8 cellular contexts compared by ENCODE assay signal in the genomic region with DNA sequence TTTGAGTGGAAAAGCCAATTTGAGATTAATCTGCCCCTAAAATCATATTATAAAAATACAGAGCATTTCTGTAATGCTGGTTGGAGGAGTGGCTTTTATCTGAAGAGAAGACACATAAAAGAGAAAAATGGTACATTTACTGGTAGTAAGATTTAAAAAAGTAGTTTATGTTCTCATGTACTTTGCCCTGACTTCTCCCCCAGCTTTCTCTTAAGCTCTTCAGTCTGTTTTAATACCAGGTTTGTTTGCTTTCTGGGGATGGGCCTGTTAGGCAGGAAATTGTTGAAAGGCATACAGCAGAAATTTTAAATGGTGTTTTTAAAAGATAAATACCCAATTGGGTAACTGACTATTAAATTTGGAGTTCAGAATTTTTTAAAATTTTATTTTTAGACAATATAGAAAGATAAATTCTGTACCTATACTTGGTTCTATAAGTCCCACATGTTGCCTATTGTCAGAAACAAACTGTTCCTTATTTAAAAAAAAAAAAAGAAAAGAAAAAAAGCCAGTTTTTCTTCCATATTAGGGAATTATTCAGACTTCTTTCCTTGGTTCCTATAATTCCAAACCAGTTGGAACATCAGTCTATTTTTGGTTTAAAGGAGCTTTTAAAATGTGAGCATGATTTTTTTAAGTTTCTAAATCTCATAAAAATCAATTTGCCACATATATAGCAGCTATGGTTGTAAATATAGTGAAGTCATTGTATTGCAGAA.
DNase-seq lines count a peak whose midpoint lies in the region; ATAC-seq, FAIRE-seq and TF ChIP-seq lines count a peak whose summit lies in the region.

No MANE protein-coding gene starts in this region.

- H3K4me1 Mint-ChIP-seq in Caco-2 (ENCODE audit: low read depth, unreplicated experiment) (peaks cover 93% of the 10 kb centered on the region), nephron (peaks cover 85% of the 10 kb centered on the region)

- DNase-seq in Caco-2 (peak in 1 of 2 experiments; percentile 76), GM12878 (ENCODE audit: low read depth, low spot score) (no peak), A172 (ENCODE audit: low spot score) (no peak), urothelium cell line (ENCODE audit: low spot score) (no peak), GM10248 (ENCODE audit: extremely low spot score) (no peak)

- H3K27me3 ChIP-seq in Caco-2 (replicated peaks; ENCODE audit: control insufficient read depth, insufficient read depth, low read length) (no peaks in the 10 kb centered on the region), GM12878 (replicated peaks in 1 of 2; ENCODE audit: control insufficient read depth in 2 of 2, insufficient read depth in 2 of 2, low read length in 1 of 2) (no peaks in the 10 kb centered on the region)

- no peaks in the 10 kb centered on the region for H4K20me1 ChIP-seq in GM12878 (ENCODE audit: control insufficient read depth, insufficient read depth)

- H3K4me3 ChIP-seq in Caco-2 (ENCODE audit: low read depth, low read length) (no peak overlapping the region), GM12878 (no peak overlapping the region)

- intact Hi-C loops in Caco-2 (cut with micrococcal nuclease; ENCODE audit: unreplicated experiment) (loop anchor here (1.0 to 5.0 kb wide), 10 partner anchors 11 to 291 kb away; no protein-coding TSS in a partner anchor), GM12878 (cut with micrococcal nuclease; ENCODE audit: unreplicated experiment) (loop anchor here (1.0 to 10.0 kb wide), 4 partner anchors 135 to 283 kb away; no protein-coding TSS in a partner anchor)

- H3K4me3 Mint-ChIP-seq in Caco-2 (ENCODE audit: unreplicated experiment) (peak overlapping the region; percentile 61), nephron (peak overlapping the region in 2 of 3 experiments; percentile 19 to 27)

- no peak for TF ChIP-seq RAD21 in GM12878 (IDR thresholded peaks at IDR 0.05; ENCODE audit: insufficient read depth, low read depth, low read length)

- TF ChIP-seq POLR2A in GM12878 (IDR thresholded peaks at IDR 0.05; ENCODE audit: low read depth, low read length), result no peak

- no peak overlapping the region for H3K4me2 ChIP-seq in GM12878 (ENCODE audit: control insufficient read depth, insufficient read depth)

- H3K27me3 Mint-ChIP-seq in Caco-2 (ENCODE audit: insufficient read depth, unreplicated experiment) (no peaks in the 10 kb centered on the region), nephron (ENCODE audit: low read depth) (no peaks in the 10 kb centered on the region)

- TF ChIP-seq CTCF in Caco-2 (IDR thresholded peaks at IDR 0.05; ENCODE audit: insufficient read depth in 1 of 2, low read depth in 1 of 2, low read length in 1 of 2, severe bottlenecking in 1 of 2, unreplicated experiment in 1 of 2) (no peak), GM12878 (IDR thresholded peaks at IDR 0.05 in 2 of 3, conservative IDR thresholded peaks at IDR 0.05 in 1 of 3; ENCODE audit: control insufficient read depth in 2 of 3, extremely low read depth in 1 of 3, insufficient read depth in 1 of 3, low read depth in 3 of 3, low read length in 3 of 3) (no peak), nephron (IDR thresholded peaks at IDR 0.05; ENCODE audit: unreplicated experiment in 3 of 3) (no peak), GM10248 (IDR thresholded peaks at IDR 0.05; ENCODE audit: control extremely low read depth, extremely low read depth, low read depth, missing control alignments) (no peak)

- H3K27ac ChIP-seq in KOPT-K1 (ENCODE audit: low read depth, low read length, poor library complexity, severe bottlenecking) (peak overlapping the region; percentile 69), GM12878 (ENCODE audit: control insufficient read depth, insufficient read depth) (peak overlapping the region; percentile 15)

- no peak overlapping the region for H3K9ac ChIP-seq in GM12878 (ENCODE audit: control insufficient read depth, insufficient read depth, low read length)

- in situ Hi-C loops in GM12878 (cut with MboI), result no loop called here

- H3K79me2 ChIP-seq in GM12878 (ENCODE audit: control insufficient read depth, insufficient read depth, low read length), result peaks cover 21% of the 10 kb centered on the region

- FAIRE-seq in GM12878 (lab: Jason Lieb, UNC) (no peak), urothelium cell line (lab: Jason Lieb, UNC) (no peak)

- no peak for ATAC-seq in GM12878
- no peak for ATAC-seq in GM18502 (IDR thresholded peaks at IDR 0.05; ENCODE audit: poor library complexity, unreplicated experiment)

- RAD21 ChIA-PET in GM12878 (lab: Charles Lee; ENCODE audit: unreplicated experiment), result interaction anchor here (0.7 to 5.8 kb wide), 16 partner anchors 9 to 1120 kb away, joined by 3 to 116 read pairs (median 6); a partner anchor contains a TSS

- SMC1A ChIA-PET in GM12878 (lab: Charles Lee; ENCODE audit: uncharacterized antibody, unreplicated experiment), result interaction anchor here (0.5 to 7.8 kb wide), 43 partner anchors 9 to 1391 kb away, joined by 3 to 195 read pairs (median 4); a partner anchor contains a TSS

- H3K9me3 ChIP-seq in Caco-2 (no peaks in the 10 kb centered on the region), KOPT-K1 (ENCODE audit: insufficient read depth, low read length, poor library complexity, severe bottlenecking) (no peaks in the 10 kb centered on the region), GM12878 (replicated peaks; ENCODE audit: control insufficient read depth, insufficient read depth, low read length) (no peaks in the 10 kb centered on the region; the same call in 2 of the 3 replicates)

- no peaks in the 10 kb centered on the region for H3K9me3 Mint-ChIP-seq in Caco-2 (ENCODE audit: unreplicated experiment)
- H3K9me3 Mint-ChIP-seq in nephron, result no peaks in the 10 kb centered on the region

- peaks cover 8% of the 10 kb centered on the region for H3K36me3 ChIP-seq in Caco-2 (ENCODE audit: control insufficient read depth, insufficient read depth, low read length)
- no peaks in the 10 kb centered on the region for H3K36me3 ChIP-seq in KOPT-K1 (ENCODE audit: insufficient read depth, low read length)
- no peaks in the 10 kb centered on the region for H3K36me3 ChIP-seq in GM12878 (ENCODE audit: control insufficient read depth in 2 of 2, insufficient read depth in 2 of 2, low read length in 1 of 2)

- H3K36me3 Mint-ChIP-seq in Caco-2 (ENCODE audit: insufficient read depth, unreplicated experiment), result peaks cover 85% of the 10 kb centered on the region
- H3K36me3 Mint-ChIP-seq in nephron (ENCODE audit: low read depth), result no peaks in the 10 kb centered on the region

- no peak for TF ChIP-seq EP300 in GM12878 (IDR thresholded peaks at IDR 0.05; ENCODE audit: borderline replicate concordance in 1 of 2, control insufficient read depth in 1 of 2, low read depth in 2 of 2, low read length in 2 of 2)

- CTCF ChIA-PET in Caco-2 (lab: Charles Lee) (interaction anchor here (0.6 to 4.9 kb wide), 22 partner anchors 11 to 1095 kb away, joined by 3 to 58 read pairs (median 3); a partner anchor contains a TSS), GM12878 (lab: Yijun Ruan, JAX) (interaction anchor here (0.6 to 10.6 kb wide), 39 partner anchors 9 to 768 kb away, joined by 3 to 278 read pairs (median 5); no protein-coding TSS in a partner anchor), GM10248 (lab: Yijun Ruan, JAX) (interaction anchor here (1.0 to 18.5 kb wide), 20 partner anchors 11 to 231 kb away, joined by 3 to 245 read pairs (median 6); a partner anchor contains a TSS)

- H3K4me1 ChIP-seq in Caco-2 (peaks cover 94% of the 10 kb centered on the region), GM12878 (ENCODE audit: control insufficient read depth, insufficient read depth, low read length) (peaks cover 37% of the 10 kb centered on the region)

- peak overlapping the region; percentile 83 for H3K27ac Mint-ChIP-seq in Caco-2 (ENCODE audit: unreplicated experiment)
- peak overlapping the region; percentile 81 to 93 (median 91) for H3K27ac Mint-ChIP-seq in nephron

- POLR2A ChIA-PET in Caco-2 (lab: Charles Lee), result interaction anchor here (0.5 to 2.2 kb wide), 10 partner anchors 8 to 308 kb away, joined by 3 to 21 read pairs (median 4); no protein-coding TSS in a partner anchor
- POLR2A ChIA-PET in GM12878 (lab: Charles Lee), result interaction anchor here (0.5 to 1.6 kb wide), 3 partner anchors 130 to 207 kb away, joined by 3 to 5 read pairs (median 4); a partner anchor contains a TSS
- POLR2A ChIA-PET in GM10248 (lab: Yijun Ruan, JAX), result no interaction called here

- BruUV-seq in Caco-2 (replicated peaks; lab: Mats Ljungman, UMichigan) (no TSS peak), GM12878 (replicated peaks; lab: Mats Ljungman, UMichigan) (no TSS peak)

- H2AFZ ChIP-seq in GM12878 (ENCODE audit: control insufficient read depth, low read depth, low read length), result no peak overlapping the region

TF ChIP-seq in GM12878, 131 proteins besides CTCF, POLR2A, EP300 and RAD21:
- TF ChIP-seq NFIC (IDR thresholded peaks at IDR 0.05; ENCODE audit: low read depth, low read length), result 0 out of 2 replicates have a peak, but pooled peaks have one; percentile 14
- TF ChIP-seq, protein P1, sequence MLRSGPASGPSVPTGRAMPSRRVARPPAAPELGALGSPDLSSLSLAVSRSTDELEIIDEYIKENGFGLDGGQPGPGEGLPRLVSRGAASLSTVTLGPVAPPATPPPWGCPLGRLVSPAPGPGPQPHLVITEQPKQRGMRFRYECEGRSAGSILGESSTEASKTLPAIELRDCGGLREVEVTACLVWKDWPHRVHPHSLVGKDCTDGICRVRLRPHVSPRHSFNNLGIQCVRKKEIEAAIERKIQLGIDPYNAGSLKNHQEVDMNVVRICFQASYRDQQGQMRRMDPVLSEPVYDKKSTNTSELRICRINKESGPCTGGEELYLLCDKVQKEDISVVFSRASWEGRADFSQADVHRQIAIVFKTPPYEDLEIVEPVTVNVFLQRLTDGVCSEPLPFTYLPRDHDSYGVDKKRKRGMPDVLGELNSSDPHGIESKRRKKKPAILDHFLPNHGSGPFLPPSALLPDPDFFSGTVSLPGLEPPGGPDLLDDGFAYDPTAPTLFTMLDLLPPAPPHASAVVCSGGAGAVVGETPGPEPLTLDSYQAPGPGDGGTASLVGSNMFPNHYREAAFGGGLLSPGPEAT (IDR thresholded peaks at IDR 0.05; ENCODE audit: low read depth), result no peak
